12 cellular contexts compared by ENCODE assay signal in genomic region chr11:128948583-128948982, GRCh38. TPM values are rescaled to one million over a fixed set of nuclear protein-coding genes. Genes with fewer than 3 reads are reported as not detected.
DNase-seq lines count a peak whose midpoint lies in the region; ATAC-seq and TF ChIP-seq lines count a peak whose summit lies in the region.
"Had no signal": no experiment of that assay in that cellular context is flagged by ENCODE, and none has a peak within 500 bp of the region (broad histone marks: within the 10 kb centered on the region; RNA-seq: fewer than 3 reads in every experiment).

No MANE protein-coding gene starts in this region.

- TF ChIP-seq POLR2A in IMR-90 (IDR thresholded peaks at IDR 0.05; ENCODE audit: low read depth, low read length) = no peak

- no peak overlapping the region for H3K4me2 ChIP-seq in IMR-90 (ENCODE audit: low read depth, low read length)

- H3K4me3 ChIP-seq in IMR-90 (ENCODE audit: insufficient read depth, low read depth, low read length) (no peak overlapping the region), astrocyte of the cerebellum (ENCODE audit: low read depth, low read length) (no peak overlapping the region)
- H3K4me3 ChIP-seq: esophagus squamous epithelium had no signal

- H3K4me1 ChIP-seq in IMR-90 (ENCODE audit: control insufficient read depth, insufficient read depth, low read length) = no peaks in the 10 kb centered on the region

- TF ChIP-seq CTCF in IMR-90 (conservative IDR thresholded peaks at IDR 0.05; ENCODE audit: low read depth, low read length) (0 out of 2 replicates have a peak, but pooled peaks have one; percentile 10), astrocyte of the cerebellum (IDR thresholded peaks at IDR 0.05; ENCODE audit: low read depth, low read length, missing control alignments) (peak; percentile 16)

- H2AFZ ChIP-seq in IMR-90 (replicated peaks; ENCODE audit: low read length, poor library complexity) = no peak overlapping the region

- H2BK20ac ChIP-seq in IMR-90 (ENCODE audit: low read depth, low read length) = no peak overlapping the region

- no peak overlapping the region for H4K8ac ChIP-seq in IMR-90 (ENCODE audit: low read depth in 2 of 2, low read length in 2 of 2)

- no peak overlapping the region for H2BK120ac ChIP-seq in IMR-90 (ENCODE audit: low read depth, low read length)

- no peak overlapping the region for H4K91ac ChIP-seq in IMR-90 (ENCODE audit: insufficient read depth, low read depth, low read length)

- H3K27ac ChIP-seq in IMR-90 (ENCODE audit: insufficient read depth, low read length) = no peak overlapping the region
- H3K27ac ChIP-seq: esophagus squamous epithelium had no signal

- POLR2A ChIA-PET in IMR-90 (lab: Charles Lee; ENCODE audit: unreplicated experiment) = no interaction called here

- no CpG with 5 or more reads among the region's 3 CpGs for WGBS in IMR-90 (ENCODE audit: extremely low coverage in 2 of 2, insufficient read length in 1 of 2), 2 experiments

- in situ Hi-C loops in IMR-90 (cut with MboI; ENCODE audit: low sequenced_read_pairs) = no loop called here
- in situ Hi-C loops in astrocyte of the cerebellum (cut with HindIII; ENCODE audit: low sequenced_read_pairs) = loop anchor here (5.0 kb wide), 1 partner anchor 71 kb away; no protein-coding TSS in a partner anchor

- no peak overlapping the region for H3K56ac ChIP-seq in IMR-90 (ENCODE audit: extremely low read depth, insufficient read depth, low read length)

- no peak overlapping the region for H3K18ac ChIP-seq in IMR-90 (ENCODE audit: low read depth, low read length)

- H3K79me1 ChIP-seq in IMR-90 (ENCODE audit: low read depth in 1 of 2, low read length in 2 of 2) = no peaks in the 10 kb centered on the region

- BruUV-seq in IMR-90 (replicated peaks; lab: Mats Ljungman, UMichigan) = no TSS peak

- H3K36me3 ChIP-seq in IMR-90 (ENCODE audit: control insufficient read depth, insufficient read depth, low read length) = no peaks in the 10 kb centered on the region
- H3K36me3 ChIP-seq: esophagus squamous epithelium had no signal

- dilution Hi-C loops in IMR-90 (cut with HindIII; ENCODE audit: low sequenced_read_pairs, unreplicated experiment) = no loop called here

- H3K4ac ChIP-seq in IMR-90 (ENCODE audit: low read depth, low read length) = no peak overlapping the region

- 0 out of 2 replicates have a peak, but pooled peaks have one; percentile 22 for TF ChIP-seq RAD21 in IMR-90 (IDR thresholded peaks at IDR 0.05; ENCODE audit: low read length)

- H2AK9ac ChIP-seq in IMR-90 (replicated peaks; ENCODE audit: low read depth, low read length, poor library complexity) = no peak overlapping the region

- intact Hi-C loops in IMR-90 (cut with micrococcal nuclease) = no loop called here

- no peak overlapping the region for H4K5ac ChIP-seq in IMR-90 (ENCODE audit: low read depth, low read length)

- no peaks in the 10 kb centered on the region for H3K9me3 ChIP-seq in IMR-90 (ENCODE audit: control insufficient read depth, insufficient read depth, low read length)
- H3K9me3 ChIP-seq: esophagus squamous epithelium had no signal

- H3K9ac ChIP-seq in IMR-90 (ENCODE audit: low read depth, low read length) = no peak overlapping the region

- H3K23ac ChIP-seq in IMR-90 (ENCODE audit: low read depth, low read length) = no peak overlapping the region

- H3K27me3 ChIP-seq in IMR-90 (ENCODE audit: control insufficient read depth, insufficient read depth, low read length) = no peaks in the 10 kb centered on the region; the same call in 1 of the 2 replicates

- DNase-seq in GDM1 (lab: John Stamatoyannopoulos, UW) (peak; percentile 17), IMR-90 (no peak), astrocyte of the cerebellum (ENCODE audit: low read depth) (no peak), iPS-NIHi7 (ENCODE audit: extremely low spot score) (peak; percentile 64), foreskin melanocyte (no peak), NCI-H1436 treated with DMSO at 0.1 percent for 48 hours (lab: John Stamatoyannopoulos, UW) (no peak), SHP77 (lab: John Stamatoyannopoulos, UW) (no peak)
- no peak for DNase-seq in stimulated activated naive CD4-positive, alpha-beta T cell (lab: John Stamatoyannopoulos, UW)
- DNase-seq: esophagus squamous epithelium, KG1, occipital lobe had no signal

- no peak overlapping the region for H2AK5ac ChIP-seq in IMR-90 (ENCODE audit: low read depth, low read length)

- CTCF ChIA-PET in IMR-90 (lab: Yijun Ruan, JAX) = interaction anchor here (0.8 to 2.9 kb wide), 6 partner anchors 13 to 67 kb away, joined by 3 to 43 read pairs (median 4); no protein-coding TSS in a partner anchor

- no peaks in the 10 kb centered on the region for H3K9me1 ChIP-seq in IMR-90 (ENCODE audit: insufficient read depth, low read length)

- no peak overlapping the region for H3K14ac ChIP-seq in IMR-90 (replicated peaks; ENCODE audit: low read depth, low read length)

- H4K20me1 ChIP-seq in IMR-90 (ENCODE audit: insufficient read depth, low read length) = no peaks in the 10 kb centered on the region

- no peak for ATAC-seq in IMR-90 (ENCODE audit: low read depth)

- H2BK15ac ChIP-seq in IMR-90 (ENCODE audit: low read depth, low read length) = no peak overlapping the region

- no peak overlapping the region for H2BK5ac ChIP-seq in IMR-90 (ENCODE audit: low read depth, low read length, poor library complexity, severe bottlenecking)

TF ChIP-seq in IMR-90, 13 proteins besides CTCF, POLR2A, EP300 and RAD21:
- TF ChIP-seq CEBPB (IDR thresholded peaks at IDR 0.05; ENCODE audit: low read depth, low read length) = no peak
- no peak; the same call in 1 of the 2 replicates for TF ChIP-seq SMC3 (IDR thresholded peaks at IDR 0.05; ENCODE audit: low read depth, low read length)
- no peak for TF ChIP-seq MXI1 (IDR thresholded peaks at IDR 0.05; ENCODE audit: borderline replicate concordance, low read depth, low read length)
- TF ChIP-seq ELK1 (IDR thresholded peaks at IDR 0.05; ENCODE audit: borderline replicate concordance, low read depth, low read length) = no peak
- no peak for TF ChIP-seq USF2 (IDR thresholded peaks at IDR 0.05; ENCODE audit: low read depth, low read length)
- no peak for TF ChIP-seq NFE2L2 (IDR thresholded peaks at IDR 0.05; ENCODE audit: low read depth, low read length)

RNA-seq across cellular contexts. Expression of gene TP53AIP1, which starts 5.9 kb away (rescaled TPM):
- not detected in 2 replicates for total RNA-seq in IMR-90 (2012; rRNA removed)
- polyA plus RNA-seq in IMR-90 (2012; rRNA removed) = not detected in 2 replicates
- polyA plus RNA-seq in IMR-90 (2012; cell fraction: cytosol; rRNA removed) = not detected in 2 replicates
- polyA plus RNA-seq in IMR-90 (2012; cell fraction: nucleus; rRNA removed; ENCODE audit: low replicate concordance) = 0.12 and 0.13 TPM in 2 replicates
- total RNA-seq: T-helper 1 cell treated with Interleukin-12 subunit alpha and Interleukin-12 subunit beta and Interleukin-4 antibody, amounts not matched to agents 30 ng/mL and 1 ng/mL, for 36 hours had no signal

RNA-seq across cellular contexts. Expression of gene KCNJ5, which starts 57.4 kb away (rescaled TPM):
- 0.18 TPM in 1 of 2 replicates, not detected in the other for total RNA-seq in IMR-90 (2012; rRNA removed)
- 0.07 TPM in 2 replicates for polyA plus RNA-seq in IMR-90 (2012; rRNA removed)
- polyA plus RNA-seq in IMR-90 (2012; cell fraction: cytosol; rRNA removed) = 0.09 and 0.11 TPM in 2 replicates
- 0.05 and 0.06 TPM in 2 replicates for polyA plus RNA-seq in IMR-90 (2012; cell fraction: nucleus; rRNA removed; ENCODE audit: low replicate concordance)
- total RNA-seq: T-helper 1 cell treated with Interleukin-12 subunit alpha and Interleukin-12 subunit beta and Interleukin-4 antibody, amounts not matched to agents 30 ng/mL and 1 ng/mL, for 36 hours had no signal

Comparison
In these comparisons a context has a peak if more than half of its experiments do, and no peak if none do; other contexts are left out.
1. DNase-seq: peak in GDM1 (single experiment) and iPS-NIHi7 (single experiment); none in IMR-90 (single experiment), astrocyte of the cerebellum (single experiment), foreskin melanocyte (single experiment), stimulated activated naive CD4-positive, alpha-beta T cell (0 of 6), NCI-H1436 treated with DMSO at 0.1 percent for 48 hours (single experiment) and SHP77 (0 of 2).